9 cellular contexts compared by ENCODE assay signal in genomic region chrX:119218198-119218597, GRCh38. TPM values are rescaled to one million over a fixed set of nuclear protein-coding genes. Genes with fewer than 3 reads are reported as not detected.
DNase-seq lines count a peak whose midpoint lies in the region; ATAC-seq and TF ChIP-seq lines count a peak whose summit lies in the region.
"Had no signal": no experiment of that assay in that cellular context is flagged by ENCODE, and none has a peak within 500 bp of the region (broad histone marks: within the 10 kb centered on the region; RNA-seq: fewer than 3 reads in every experiment).

No MANE protein-coding gene starts in this region.

- H3K36me3 ChIP-seq in parathyroid adenoma (ENCODE audit: control insufficient read depth, insufficient read depth, low read length) = no peaks in the 10 kb centered on the region

- no peak overlapping the region for H3K9ac ChIP-seq in parathyroid adenoma

- peak; percentile 46 for TF ChIP-seq CTCF in parathyroid adenoma (IDR thresholded peaks at IDR 0.05)

- H3K4me1 ChIP-seq in parathyroid adenoma = no peaks in the 10 kb centered on the region

- ATAC-seq in HG03045 (IDR thresholded peaks at IDR 0.05; ENCODE audit: unreplicated experiment) (no peak), HG03097 (IDR thresholded peaks at IDR 0.05; ENCODE audit: low FRiP score, unreplicated experiment) (no peak), HG03378 (IDR thresholded peaks at IDR 0.05; ENCODE audit: unreplicated experiment) (no peak)

- no peak overlapping the region for H2AFZ ChIP-seq in parathyroid adenoma

- no peak overlapping the region for H3K27ac ChIP-seq in parathyroid adenoma

- no peaks in the 10 kb centered on the region for H3K79me2 ChIP-seq in parathyroid adenoma

- DNase-seq in DMS 273 (lab: John Stamatoyannopoulos, UW; ENCODE audit: unreplicated experiment) (peak; percentile 51), DMS 273 treated with DMSO at 0.1 percent for 48 hours (lab: John Stamatoyannopoulos, UW) (no peak), M059J (ENCODE audit: low read depth) (peak; percentile 34), dermis blood vessel endothelial cell (peak; percentile 28)
- DNase-seq: NCI-H1694 had no signal

- no peaks in the 10 kb centered on the region for H3K27me3 ChIP-seq in parathyroid adenoma (ENCODE audit: control insufficient read depth, insufficient read depth, low read length)

- H3K4me3 ChIP-seq in parathyroid adenoma (ENCODE audit: low read depth, low read length) = no peak overlapping the region

- H3K4me2 ChIP-seq in parathyroid adenoma (ENCODE audit: low read length) = no peak overlapping the region

- H3K9me3 ChIP-seq in parathyroid adenoma (ENCODE audit: control insufficient read depth, low read length) = no peaks in the 10 kb centered on the region

RNA-seq across cellular contexts. Expression of gene PGRMC1, which starts 17.9 kb away (rescaled TPM):
- 563 and 702 TPM in 2 replicates for total RNA-seq in M059J (2014; rRNA removed; shearing (Covaris generic))
- 105 and 139 TPM in 2 replicates for total RNA-seq in dermis blood vessel endothelial cell
